22 cellular contexts compared by ENCODE assay signal in genomic region chr4:139547979-139548378, GRCh38.
"Had no signal": no experiment of that assay in that cellular context is flagged by ENCODE, and none has a peak within 500 bp of the region (broad histone marks: within the 10 kb centered on the region; RNA-seq: fewer than 3 reads in every experiment).

No MANE protein-coding gene starts in this region.

- H3K9me3 Mint-ChIP-seq: memory B cell had no signal

- H3K4me1 ChIP-seq: foreskin keratinocyte had no signal

- H3K27ac Mint-ChIP-seq: memory B cell had no signal

- H3K4me3 Mint-ChIP-seq: memory B cell had no signal

- H3K27ac ChIP-seq: coronary artery, dorsolateral prefrontal cortex, epithelial cell of prostate, esophagus squamous epithelium, foreskin keratinocyte, gastroesophageal sphincter, heart left ventricle, hepatocyte, left lung had no signal

- H3K27me3 Mint-ChIP-seq: memory B cell had no signal

- H3K9me3 ChIP-seq: esophagus squamous epithelium, gastroesophageal sphincter, heart left ventricle, left lung had no signal

- H3K4me3 ChIP-seq: coronary artery, dorsolateral prefrontal cortex, esophagus squamous epithelium, gastroesophageal sphincter, heart left ventricle, hepatocyte, left lung, lung had no signal

- DNase-seq: cerebellar nuclear complex; dermis blood vessel endothelial cell; dorsolateral prefrontal cortex; effector CD4-positive, alpha-beta T cell; effector memory CD4-positive, alpha-beta T cell; erythroblast; esophagus squamous epithelium; foreskin keratinocyte; heart left ventricle; hypothalamus; left cardiac atrium; left lung; left ventricle myocardium superior; mammary epithelial cell; mesendoderm; midbrain had no signal

- H3K27me3 ChIP-seq: dorsolateral prefrontal cortex, esophagus squamous epithelium, foreskin keratinocyte, gastroesophageal sphincter, heart left ventricle, hepatocyte, left lung had no signal
